22 cellular contexts compared by ENCODE assay signal in genomic region chr3:43077708-43078107, GRCh38. TPM values are rescaled to one million over a fixed set of nuclear protein-coding genes. Genes with fewer than 3 reads are reported as not detected.
DNase-seq lines count a peak whose midpoint lies in the region; ATAC-seq, FAIRE-seq and TF ChIP-seq lines count a peak whose summit lies in the region.
"Had no signal": no experiment of that assay in that cellular context is flagged by ENCODE, and none has a peak within 500 bp of the region (broad histone marks: within the 10 kb centered on the region; RNA-seq: fewer than 3 reads in every experiment).

No MANE protein-coding gene starts in this region.

- FAIRE-seq in A549 (lab: Jason Lieb, UNC) (no peak), K562 (lab: Jason Lieb, UNC) (no peak)
- FAIRE-seq: A204.1, D721Med, G401.6, GM12891, GM19239 had no signal

- H3K23ac ChIP-seq in IMR-90 (ENCODE audit: low read depth, low read length): no peak overlapping the region

- H3K4me3 ChIP-seq in A549: no peak overlapping the region
- H3K4me3 ChIP-seq in IMR-90 (ENCODE audit: insufficient read depth, low read depth, low read length): no peak overlapping the region
- H3K4me3 ChIP-seq in K562: no peak overlapping the region
- H3K4me3 ChIP-seq: BLaER1 treated with 17β-estradiol and CSF1 and Interleukin-3, amounts not matched to agents 10 nM and 100 nM had no signal

- H4K20me1 ChIP-seq in IMR-90 (ENCODE audit: insufficient read depth, low read length) (no peaks in the 10 kb centered on the region), K562 (replicated peaks; ENCODE audit: control insufficient read depth, insufficient read depth, low read length) (no peaks in the 10 kb centered on the region)

- peaks cover 0 to 4% (median 3%) of the 10 kb centered on the region in 3 donors for H3K9me3 Mint-ChIP-seq in T-cell
- H3K9me3 Mint-ChIP-seq: CD4-positive, alpha-beta T cell; CD8-positive, alpha-beta T cell had no signal

- no peaks in the 10 kb centered on the region for H3K4me1 ChIP-seq in A549
- no peaks in the 10 kb centered on the region for H3K4me1 ChIP-seq in IMR-90 (ENCODE audit: control insufficient read depth, insufficient read depth, low read length)
- peaks cover 0 to 5% of the 10 kb centered on the region in 2 experiments; a peak in 1 of 5 replicates for H3K4me1 ChIP-seq in K562 (replicated peaks in 1 of 2; ENCODE audit: control insufficient read depth in 2 of 2, insufficient read depth in 2 of 2, low read length in 2 of 2)
- H3K4me1 ChIP-seq: BLaER1 treated with 17β-estradiol and CSF1 and Interleukin-3, amounts not matched to agents 10 nM and 100 nM; Caco-2 had no signal

- no peak overlapping the region for H2AK9ac ChIP-seq in IMR-90 (replicated peaks; ENCODE audit: low read depth, low read length, poor library complexity)

- TF ChIP-seq POLR2A in A549 (IDR thresholded peaks at IDR 0.05; ENCODE audit: low read length) (no peak), IMR-90 (IDR thresholded peaks at IDR 0.05; ENCODE audit: low read depth, low read length) (no peak), K562 (conservative IDR thresholded peaks at IDR 0.05) (no peak)

- H4K91ac ChIP-seq in IMR-90 (ENCODE audit: insufficient read depth, low read depth, low read length): no peak overlapping the region

- H3K4me3 Mint-ChIP-seq in T-cell: no peak overlapping the region
- H3K4me3 Mint-ChIP-seq: B cell; CD4-positive, alpha-beta T cell; CD8-positive, alpha-beta T cell had no signal

- H3K27me3 Mint-ChIP-seq in T-cell: no peaks in the 10 kb centered on the region
- H3K27me3 Mint-ChIP-seq: CD4-positive, alpha-beta T cell had no signal

- no peak overlapping the region for H3K18ac ChIP-seq in IMR-90 (ENCODE audit: low read depth, low read length)

- H3K9me1 ChIP-seq in IMR-90 (ENCODE audit: insufficient read depth, low read length) (no peaks in the 10 kb centered on the region), K562 (ENCODE audit: control insufficient read depth, insufficient read depth, low read length) (no peaks in the 10 kb centered on the region)

- H3K27ac Mint-ChIP-seq in T-cell: no peak overlapping the region
- H3K27ac Mint-ChIP-seq: B cell; CD4-positive, alpha-beta T cell; CD8-positive, alpha-beta T cell had no signal

- no peak overlapping the region for H2BK20ac ChIP-seq in IMR-90 (ENCODE audit: low read depth, low read length)

- H2BK15ac ChIP-seq in IMR-90 (ENCODE audit: low read depth, low read length): no peak overlapping the region

- peaks cover 50% of the 10 kb centered on the region for H3K36me3 Mint-ChIP-seq in T-cell

- TF ChIP-seq EP300 in A549 (IDR thresholded peaks at IDR 0.05) (no peak), K562 (IDR thresholded peaks at IDR 0.05; ENCODE audit: low read length) (no peak)

- H3K79me1 ChIP-seq in IMR-90 (ENCODE audit: low read depth in 1 of 2, low read length in 2 of 2): no peaks in the 10 kb centered on the region

- H3K9ac ChIP-seq in IMR-90 (ENCODE audit: low read depth, low read length) (no peak overlapping the region), K562 (ENCODE audit: insufficient read depth in 1 of 2, low read depth in 2 of 2, low read length in 2 of 2) (no peak overlapping the region)
- H3K9ac ChIP-seq: BLaER1 treated with 17β-estradiol and CSF1 and Interleukin-3, amounts not matched to agents 10 nM and 100 nM had no signal

- no peak overlapping the region for H2AK5ac ChIP-seq in IMR-90 (ENCODE audit: low read depth, low read length)

- POLR2A ChIA-PET in A549 (lab: Yijun Ruan, JAX) (no interaction called here), IMR-90 (lab: Charles Lee; ENCODE audit: unreplicated experiment) (no interaction called here), K562 (lab: Yijun Ruan, JAX) (interaction anchor here (0.6 to 1.6 kb wide), 2 partner anchors 10 to 52 kb away, joined by 3 to 4 read pairs; no protein-coding TSS in a partner anchor), T-cell (lab: Charles Lee) (no interaction called here)

- no peak overlapping the region for H3K56ac ChIP-seq in IMR-90 (ENCODE audit: extremely low read depth, insufficient read depth, low read length)

- H3K4me1 Mint-ChIP-seq in T-cell: peaks cover 0 to 4% (median 3%) of the 10 kb centered on the region in 3 donors
- H3K4me1 Mint-ChIP-seq: B cell had no signal

- H4K8ac ChIP-seq in IMR-90 (ENCODE audit: low read depth in 2 of 2, low read length in 2 of 2): no peak overlapping the region

- no peak overlapping the region for H3K14ac ChIP-seq in IMR-90 (replicated peaks; ENCODE audit: low read depth, low read length)

- dilution Hi-C loops in IMR-90 (cut with HindIII; ENCODE audit: low sequenced_read_pairs, unreplicated experiment): no loop called here

- no peak for TF ChIP-seq RAD21 in A549 (conservative IDR thresholded peaks at IDR 0.05 in 1 of 2, IDR thresholded peaks at IDR 0.05 in 1 of 2)
- TF ChIP-seq RAD21 in IMR-90 (IDR thresholded peaks at IDR 0.05; ENCODE audit: low read length): no peak
- TF ChIP-seq RAD21 in K562 (CRISPR knock-in tag; conservative IDR thresholded peaks at IDR 0.05 in 1 of 2, IDR thresholded peaks at IDR 0.05 in 1 of 2): no peak

- no peaks in the 10 kb centered on the region for H3K27me3 ChIP-seq in IMR-90 (ENCODE audit: control insufficient read depth, insufficient read depth, low read length)
- peaks cover 0 to 3% of the 10 kb centered on the region in 2 experiments; a peak in 1 of 5 replicates for H3K27me3 ChIP-seq in K562 (ENCODE audit: control insufficient read depth in 2 of 2, insufficient read depth in 2 of 2, low read length in 2 of 2)
- H3K27me3 ChIP-seq: BLaER1 treated with 17β-estradiol and CSF1 and Interleukin-3, amounts not matched to agents 10 nM and 100 nM had no signal

- H3K27ac ChIP-seq in A549: no peak overlapping the region
- no peak overlapping the region for H3K27ac ChIP-seq in IMR-90 (ENCODE audit: insufficient read depth, low read length)
- H3K27ac ChIP-seq in K562 (ENCODE audit: extremely low read depth, low read depth, low read length): no peak overlapping the region
- H3K27ac ChIP-seq: BLaER1 treated with 17β-estradiol and CSF1 and Interleukin-3, amounts not matched to agents 10 nM and 100 nM; C4-2B had no signal

- intact Hi-C loops in IMR-90 (cut with micrococcal nuclease): no loop called here
- intact Hi-C loops in K562 (cut with micrococcal nuclease): loop anchor here (10.0 kb wide), 1 partner anchor 113 kb away; no protein-coding TSS in a partner anchor
- intact Hi-C loops in left ventricle myocardium superior (cut with micrococcal nuclease): no loop called here

- in situ Hi-C loops in IMR-90 (cut with MboI; ENCODE audit: low sequenced_read_pairs): no loop called here
- in situ Hi-C loops in K562 (cut with MboI): no loop called here

- H2BK120ac ChIP-seq in IMR-90 (ENCODE audit: low read depth, low read length): no peak overlapping the region

- H3K9me3 ChIP-seq in A549 (no peaks in the 10 kb centered on the region), IMR-90 (ENCODE audit: control insufficient read depth, insufficient read depth, low read length) (no peaks in the 10 kb centered on the region), K562 (replicated peaks; ENCODE audit: control insufficient read depth, insufficient read depth, low read depth, low read length) (no peaks in the 10 kb centered on the region)
- H3K9me3 ChIP-seq: Caco-2 had no signal

- H2AFZ ChIP-seq in IMR-90 (replicated peaks; ENCODE audit: low read length, poor library complexity) (no peak overlapping the region), K562 (ENCODE audit: low read depth, low read length) (no peak overlapping the region)

- ATAC-seq in A549 (no peak), IMR-90 (ENCODE audit: low read depth) (no peak), K562 (no peak), left ventricle myocardium superior (no peak), T-cell (replicated peaks in 1 of 4) (no peak)
- ATAC-seq: CD8-positive, alpha-beta T cell had no signal

- H3K79me2 ChIP-seq in K562 (ENCODE audit: control insufficient read depth, insufficient read depth, low read length): no peaks in the 10 kb centered on the region

- H4K5ac ChIP-seq in IMR-90 (ENCODE audit: low read depth, low read length): no peak overlapping the region

- TF ChIP-seq CTCF in A549 (IDR thresholded peaks at IDR 0.05) (no peak), IMR-90 (conservative IDR thresholded peaks at IDR 0.05; ENCODE audit: low read depth, low read length) (no peak), K562 (IDR thresholded peaks at IDR 0.05 in 2 of 3, conservative IDR thresholded peaks at IDR 0.05 in 1 of 3; ENCODE audit: insufficient read depth in 2 of 3, low read depth in 1 of 3, low read length in 3 of 3) (no peak)

- CTCF ChIA-PET in A549 (lab: Yijun Ruan, JAX): interaction anchor here (0.6 kb wide), 1 partner anchor 155 kb away, joined by 3 read pairs; no protein-coding TSS in a partner anchor
- CTCF ChIA-PET in IMR-90 (lab: Yijun Ruan, JAX): no interaction called here
- CTCF ChIA-PET in K562 (lab: Yijun Ruan, JAX; ENCODE audit: low intra/inter-chr PET ratio): no interaction called here
- CTCF ChIA-PET in T-cell (lab: Charles Lee): no interaction called here

- no TSS peak for BruUV-seq in IMR-90 (replicated peaks; lab: Mats Ljungman, UMichigan)
- BruUV-seq in K562 (replicated peaks; lab: Mats Ljungman, UMichigan): no TSS peak

- H3K4ac ChIP-seq in IMR-90 (ENCODE audit: low read depth, low read length): no peak overlapping the region

- H3K4me2 ChIP-seq in A549: no peak overlapping the region
- H3K4me2 ChIP-seq in IMR-90 (ENCODE audit: low read depth, low read length): no peak overlapping the region
- no peak overlapping the region for H3K4me2 ChIP-seq in K562 (ENCODE audit: insufficient read depth, low read length)
- H3K4me2 ChIP-seq: BLaER1 treated with 17β-estradiol and CSF1 and Interleukin-3, amounts not matched to agents 10 nM and 100 nM had no signal

- H2BK5ac ChIP-seq in IMR-90 (ENCODE audit: low read depth, low read length, poor library complexity, severe bottlenecking): no peak overlapping the region

- no peak for DNase-seq in A549 (ENCODE audit: low read depth in 1 of 2, low spot score in 1 of 2)
- no peak for DNase-seq in IMR-90
- no peak for DNase-seq in K562 (ENCODE audit: extremely low read depth in 1 of 4, low spot score in 3 of 4)
- DNase-seq in activated T-cell treated with anti-CD3 and anti-CD28 coated beads, Interleukin-2, amount 50 U/mL, for 1 hour: no peak
- no peak for DNase-seq in left ventricle myocardium superior
- DNase-seq in T-cell: no peak
- DNase-seq: 8988T; AML-193; Caco-2; Calu3; CD4-positive, alpha-beta T cell; DMS79 treated with DMSO at 0.1 percent for 48 hours; GF-D8 had no signal

- H3K36me3 ChIP-seq in IMR-90 (ENCODE audit: control insufficient read depth, insufficient read depth, low read length) (peaks cover 11% of the 10 kb centered on the region; the same call in 1 of the 2 replicates), K562 (ENCODE audit: control insufficient read depth, insufficient read depth, low read length) (peaks cover 10% of the 10 kb centered on the region; the same call in 1 of the 3 replicates)

RNA-seq across cellular contexts. Expression of gene POMGNT2, which starts 28.2 kb away (rescaled TPM):
- 7.9 and 9.7 TPM in 2 replicates for polyA plus RNA-seq in A549 (2011; rRNA removed)
- polyA plus RNA-seq in A549 (2012; cell fraction: cytosol; rRNA removed): 15.8 and 20.3 TPM in 2 replicates
- 14.3 and 20.3 TPM in 2 replicates for polyA plus RNA-seq in A549 (2012; cell fraction: nucleus; rRNA removed)
- 8.7 to 10.1 TPM (median 9.6 TPM) in 3 replicates for polyA plus RNA-seq in A549 (2017; fragmentation: RNase III; extraction: RNeasy Plus Mini Kit Qiagen cat#74134 plus additional on column Dnase treatment)
- polyA minus RNA-seq in A549 (2011; rRNA and poly(A)+ RNA removed): 7.7 and 9.0 TPM in 2 replicates
- total RNA-seq in IMR-90 (2012; rRNA removed): 6.4 and 7.5 TPM in 2 replicates
- 16.2 and 19.4 TPM in 2 replicates for polyA plus RNA-seq in IMR-90 (2012; rRNA removed)
- 10.7 and 24.9 TPM in 2 replicates for polyA plus RNA-seq in IMR-90 (2012; cell fraction: cytosol; rRNA removed)
- polyA plus RNA-seq in IMR-90 (2012; cell fraction: nucleus; rRNA removed; ENCODE audit: low replicate concordance): 8.4 and 15.5 TPM in 2 replicates
- 5.8 and 16.8 TPM in 2 replicates for total RNA-seq in K562 (2011; cell fraction: chromatin; rRNA removed; ENCODE audit: low replicate concordance)
- total RNA-seq in K562 (2011; cell fraction: nucleolus; rRNA removed): 17.5 and 24.3 TPM in 2 replicates
- total RNA-seq in K562 (2011; cell fraction: nucleoplasm; rRNA removed): 15.8 and 20.2 TPM in 2 replicates
- total RNA-seq in K562 (2014; rRNA removed): 14.1 and 16.0 TPM in 2 replicates
- 4.5 and 5.8 TPM in 2 replicates for total RNA-seq in K562 (2014; rRNA removed; fragmentation: Illumina TruSeq; extraction: Trizol)
- 9.8 and 10.8 TPM in 2 replicates for total RNA-seq in K562 (2015; rRNA removed; fragmentation: Illumina TruSeq; extraction: Trizol)
- 13.1 and 13.3 TPM in 2 replicates for total RNA-seq in K562 (2021)
- 12.1 and 16.9 TPM in 2 replicates for polyA plus RNA-seq in K562 (2011; rRNA removed)
- polyA plus RNA-seq in K562 (2011; cell fraction: cytosol; rRNA removed): 20.8 and 35.7 TPM in 2 replicates
- polyA plus RNA-seq in K562 (2011; cell fraction: nucleus; rRNA removed): 10.2 and 14.5 TPM in 2 replicates
- polyA plus RNA-seq in K562 (2012): 12.2 and 18.6 TPM in 2 replicates
- 10.3 and 13.5 TPM in 2 replicates for polyA plus RNA-seq in K562 (2014; fragmentation: Illumina TruSeq; extraction: Trizol)
- 1 to 10 TPM in 1 of 2 experiments, under 1 TPM in 1; 0.65 to 1.1 TPM for polyA plus RNA-seq in K562 (2014; fragmentation: Nextera tagmentation; extraction: Ambion mirVana)
- 11.9 and 13.9 TPM in 2 replicates for polyA plus RNA-seq in K562 (2014; rRNA removed)
- 7.0 and 10.0 TPM in 2 replicates for polyA minus RNA-seq in K562 (2011; rRNA and poly(A)+ RNA removed)
- polyA minus RNA-seq in K562 (2011; cell fraction: cytosol; rRNA and poly(A)+ RNA removed): 9.9 and 10.3 TPM in 2 replicates
- 3.1 and 5.0 TPM in 2 replicates for polyA minus RNA-seq in K562 (2011; cell fraction: nucleus; rRNA and poly(A)+ RNA removed)
- 20.7 TPM for total RNA-seq in left ventricle myocardium superior
- total RNA-seq in T-cell: 1 to 10 TPM; 4.6 to 6.3 (median 5.6) TPM

Comparison
In these comparisons a context has a peak if more than half of its experiments do, and no peak if none do; other contexts are left out.
1. Of the 35 proteins assayed by ChIP-seq in both K562 and A549: peak only in K562: none; only in A549: none; in both: MAFK; in neither: 34.